ENCODE assay signal across 8 cellular contexts in the genomic region with DNA sequence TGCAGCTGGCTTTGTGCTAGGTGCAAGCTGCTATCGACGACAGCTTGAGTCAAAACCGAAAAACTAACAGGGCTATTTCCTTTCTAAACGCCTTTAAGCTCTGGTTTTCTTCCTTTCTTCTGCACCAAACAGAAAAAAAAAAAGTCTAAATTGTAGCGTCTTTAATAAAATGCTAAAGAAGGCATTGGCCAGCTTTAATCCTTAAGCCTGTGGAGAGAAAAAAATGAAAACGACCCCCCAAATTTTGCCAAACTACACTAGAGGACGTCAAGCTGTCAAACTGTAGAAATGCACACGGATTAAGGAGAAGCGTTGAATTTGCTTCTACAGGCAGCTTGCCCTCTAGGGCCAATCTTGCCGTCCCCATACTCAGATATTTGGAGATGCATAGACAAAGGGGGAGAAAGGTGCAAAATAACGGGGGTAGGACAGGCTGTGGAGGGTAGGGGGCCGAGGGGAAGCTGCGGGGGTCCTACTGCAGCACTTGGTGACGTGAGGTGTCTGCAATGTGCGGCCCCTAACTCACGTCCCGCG. TPM values are rescaled to one million over a fixed set of nuclear protein-coding genes. Genes with fewer than 3 reads are reported as not detected.
DNase-seq lines count a peak whose midpoint lies in the region; ATAC-seq, FAIRE-seq and TF ChIP-seq lines count a peak whose summit lies in the region.

No MANE protein-coding gene starts in this region.

- H3K4ac ChIP-seq in H1 (replicated peaks; ENCODE audit: insufficient read length, low read depth, low read length): no peak overlapping the region

- H3K14ac ChIP-seq in H1 (ENCODE audit: insufficient read length): no peak overlapping the region

- CTCF ChIA-PET in H1 (lab: Charles Lee; ENCODE audit: partially characterized antibody): interaction anchor here (0.6 to 2.4 kb wide), 10 partner anchors 8 to 1755 kb away, joined by 3 to 20 read pairs (median 3); no protein-coding TSS in a partner anchor

- H3K18ac ChIP-seq in H1 (ENCODE audit: extremely low read depth, low read length): no peak overlapping the region

- no peaks in the 10 kb centered on the region for H3K79me2 ChIP-seq in H1 (ENCODE audit: control insufficient read depth in 1 of 2, insufficient read depth in 2 of 2, low read length in 2 of 2)

- no peak overlapping the region for H4K8ac ChIP-seq in H1 (ENCODE audit: extremely low read depth, insufficient read depth, low read length)

- H3K9me3 ChIP-seq in H1 (ENCODE audit: insufficient read depth in 2 of 2, low read depth in 1 of 2, low read length in 1 of 2): no peaks in the 10 kb centered on the region
- no peaks in the 10 kb centered on the region for H3K9me3 ChIP-seq in sigmoid colon

- FAIRE-seq in H1 (lab: Jason Lieb, UNC): no peak

- TF ChIP-seq EP300 in H1 (IDR thresholded peaks at IDR 0.05; ENCODE audit: borderline replicate concordance in 1 of 2, low read depth in 2 of 2, low read length in 2 of 2) (no peak), sigmoid colon (IDR thresholded peaks at IDR 0.05) (no peak)

- H4K5ac ChIP-seq in H1 (ENCODE audit: insufficient read length, low read depth, low read length): no peak overlapping the region

- H2AK5ac ChIP-seq in H1 (ENCODE audit: low read depth, low read length): no peak overlapping the region

- H2BK20ac ChIP-seq in H1 (ENCODE audit: low read length): no peak overlapping the region

- TF ChIP-seq RAD21 in H1 (IDR thresholded peaks at IDR 0.05 in 1 of 2, conservative IDR thresholded peaks at IDR 0.05 in 1 of 2; ENCODE audit: low read depth in 2 of 2, low read length in 2 of 2): no peak

- TF ChIP-seq POLR2A in H1 (IDR thresholded peaks at IDR 0.05; ENCODE audit: control extremely low read depth in 1 of 2, low read depth in 2 of 2, low read length in 2 of 2) (no peak), sigmoid colon (IDR thresholded peaks at IDR 0.05) (no peak)

- no peak overlapping the region; the same call in 1 of the 2 replicates for H2AFZ ChIP-seq in H1 (ENCODE audit: low read length)

- H3K23ac ChIP-seq in H1 (ENCODE audit: insufficient read length): no peak overlapping the region

- H3K4me1 ChIP-seq in H1 (replicated peaks in 1 of 4; ENCODE audit: control insufficient read depth in 3 of 4, insufficient read depth in 4 of 4, low read length in 3 of 4) (peaks cover 10 to 31% (median 18%) of the 10 kb centered on the region in 4 experiments), sigmoid colon (peaks cover 0 to 44% (median 41%) of the 10 kb centered on the region in 4 donors)

- peaks cover 2 to 10% of the 10 kb centered on the region in 2 experiments for H4K20me1 ChIP-seq in H1 (replicated peaks in 1 of 2; ENCODE audit: control insufficient read depth in 1 of 2, insufficient read depth in 2 of 2, low read length in 2 of 2)

- no peak overlapping the region for H3K56ac ChIP-seq in H1 (replicated peaks; ENCODE audit: insufficient read length, low read depth, low read length)

- ATAC-seq in GM18861 (IDR thresholded peaks at IDR 0.05; ENCODE audit: unreplicated experiment): no peak

- no peaks in the 10 kb centered on the region for H3K36me3 ChIP-seq in H1 (ENCODE audit: control insufficient read depth in 2 of 4, insufficient read depth in 4 of 4, low read length in 3 of 4)
- H3K36me3 ChIP-seq in sigmoid colon: no peaks in the 10 kb centered on the region

- H3K4me3 ChIP-seq in H1 (ENCODE audit: extremely low read depth in 1 of 4, insufficient read depth in 2 of 4, low read depth in 3 of 4, low read length in 4 of 4): peak overlapping the region; percentile 60 to 74 (median 70)
- H3K4me3 ChIP-seq in sigmoid colon: peak overlapping the region; percentile 2 to 45 (median 40)

- peak overlapping the region; percentile 94 to 99 for H3K4me2 ChIP-seq in H1 (ENCODE audit: insufficient read depth in 1 of 2, low read depth in 2 of 2, low read length in 2 of 2)

- no peak overlapping the region; the same call in 1 of the 2 replicates for H2BK5ac ChIP-seq in H1 (ENCODE audit: low read depth, low read length)

- H3K9ac ChIP-seq in H1 (replicated peaks in 1 of 4; ENCODE audit: extremely low read depth in 1 of 4, low read depth in 3 of 4, low read length in 3 of 4): no peak overlapping the region

- no peak overlapping the region for H4K91ac ChIP-seq in H1 (replicated peaks; ENCODE audit: insufficient read length, low read length)

- no peak overlapping the region for H2BK120ac ChIP-seq in H1 (replicated peaks; ENCODE audit: low read depth, low read length)

- H3K27me3 ChIP-seq in H1 (replicated peaks in 1 of 4; ENCODE audit: control insufficient read depth in 3 of 4, extremely low read depth in 1 of 4, insufficient read depth in 3 of 4, low read length in 3 of 4): peaks cover 25 to 64% (median 54%) of the 10 kb centered on the region in 4 experiments
- H3K27me3 ChIP-seq in sigmoid colon: peaks cover 61 to 96% (median 79%) of the 10 kb centered on the region in 3 donors

- H3K27ac ChIP-seq in H1 (ENCODE audit: low read depth, low read length) (no peak overlapping the region), sigmoid colon (peak overlapping the region; percentile 44 to 74 (median 60))

- peak overlapping the region; percentile 92; the same call in 1 of the 2 replicates for H2BK15ac ChIP-seq in H1 (ENCODE audit: low read length)

- H3K23me2 ChIP-seq in H1 (ENCODE audit: low read depth, low read length): peaks cover 16% of the 10 kb centered on the region

- no peak for TF ChIP-seq CTCF in H1 (IDR thresholded peaks at IDR 0.05; ENCODE audit: control extremely low read depth in 1 of 3, insufficient read depth in 1 of 3, low read depth in 1 of 3, low read length in 3 of 3)
- no peak for TF ChIP-seq CTCF in sigmoid colon (IDR thresholded peaks at IDR 0.05)

- peak; percentile 64 for DNase-seq in NCI-H510A treated with DMSO at 0.1 percent for 48 hours (lab: John Stamatoyannopoulos, UW)
- DNase-seq in NCI-H510A (lab: John Stamatoyannopoulos, UW): no peak
- peak; percentile 55 to 62 for DNase-seq in Kasumi-1 (lab: John Stamatoyannopoulos, UW)
- DNase-seq in H1 (ENCODE audit: low read depth in 1 of 2, low spot score in 2 of 2): no peak
- DNase-seq in sigmoid colon: no peak
- DNase-seq in NOMO-1 treated with DMSO at 0.1 percent for 48 hours (lab: John Stamatoyannopoulos, UW; ENCODE audit: unreplicated experiment): no peak
- DNase-seq in GM19238 (ENCODE audit: insufficient read length, low spot score): no peak

- 0% methylated on average over 13 of the region's 18 CpGs; no CpG with 5 or more reads in 1 of the 2 experiments for WGBS in H1 (ENCODE audit: extremely low coverage in 1 of 2, insufficient coverage in 1 of 2, insufficient read length in 1 of 2, insufficient replicate concordance in 2 of 2, low coverage in 1 of 2, low lambda C conversion rate in 2 of 2, missing lambda C conversion rate in 1 of 2), 2 experiments
- WGBS in sigmoid colon, 2 donors: 1% methylated on average over 18 of the region's 18 CpGs

- intact Hi-C loops in sigmoid colon (cut with DNase I): no loop called here

- peak overlapping the region; percentile 60; the same call in 1 of the 2 replicates for H2BK12ac ChIP-seq in H1 (ENCODE audit: low read depth, low read length)

- no peaks in the 10 kb centered on the region for H3K79me1 ChIP-seq in H1 (ENCODE audit: low read depth, low read length)

- POLR2A ChIA-PET in H1 (lab: Charles Lee; ENCODE audit: partially characterized antibody): interaction anchor here (1.8 to 2.9 kb wide), 2 partner anchors 11 to 538 kb away, joined by 6 to 10 read pairs; no protein-coding TSS in a partner anchor

TF ChIP-seq in H1, 55 proteins besides CTCF, POLR2A, EP300 and RAD21:
- TF ChIP-seq NRF1 (IDR thresholded peaks at IDR 0.05; ENCODE audit: low read depth, low read length): no peak
- peak; percentile 15; the same call in 1 of the 2 replicates for TF ChIP-seq CREB1 (IDR thresholded peaks at IDR 0.05)
- no peak for TF ChIP-seq JUND (IDR thresholded peaks at IDR 0.05; ENCODE audit: low read length)
- TF ChIP-seq SAP30 (IDR thresholded peaks at IDR 0.05; ENCODE audit: insufficient read depth, insufficient replicate concordance, low read length): peak; percentile 36

RNA-seq across cellular contexts. Expression of a gene that starts 1.5 kb away (rescaled TPM):
- 0.26 TPM in 1 of 2 replicates, not detected in the other for total RNA-seq in H1 (2021; fragmentation: NEBNext Ultra II Directional; extraction: Animal tissue kit (Norgen Biotek cat#: 25700))
- 0.06 and 0.11 TPM in 2 replicates for polyA plus RNA-seq in H1 (2011; rRNA removed)
- polyA plus RNA-seq in H1 (2011; cell fraction: cytosol; rRNA removed): 0.10 TPM
- polyA plus RNA-seq in H1 (2011; cell fraction: nucleus; rRNA removed): not detected
- polyA plus RNA-seq in H1 (2012, experiment 1 of 2): 0.19 to 0.25 TPM in 2 of 4 replicates, not detected in the others
- not detected for polyA plus RNA-seq in H1 (2012, experiment 2 of 2)
- polyA plus RNA-seq in H1 (2013, experiment 1 of 2): 0.26 TPM
- 0.28 TPM for polyA plus RNA-seq in H1 (2013, experiment 2 of 2)
- not detected in 2 replicates for polyA minus RNA-seq in H1 (2011; rRNA and poly(A)+ RNA removed)
- not detected for polyA minus RNA-seq in H1 (2011; cell fraction: cytosol; rRNA and poly(A)+ RNA removed)
- not detected for polyA minus RNA-seq in H1 (2011; cell fraction: nucleus; rRNA and poly(A)+ RNA removed)
- total RNA-seq in sigmoid colon: 10 to 100 TPM in 1 of 4 donors, 1 to 10 TPM in 3; 6.0 to 10.7 (median 7.5) TPM
- 1 to 10 TPM; 1.4 to 5.0 (median 4.2) TPM for polyA plus RNA-seq in sigmoid colon

Comparison
In these comparisons a context has a peak if more than half of its experiments do, and no peak if none do; other contexts are left out.
1. DNase-seq: peak in NCI-H510A treated with DMSO at 0.1 percent for 48 hours (single experiment) and Kasumi-1 (2 of 2); none in NCI-H510A (single experiment), H1 (0 of 2), sigmoid colon (single experiment), NOMO-1 treated with DMSO at 0.1 percent for 48 hours (single experiment) and GM19238 (single experiment).